16 cellular contexts compared by ENCODE assay signal in the genomic region with DNA sequence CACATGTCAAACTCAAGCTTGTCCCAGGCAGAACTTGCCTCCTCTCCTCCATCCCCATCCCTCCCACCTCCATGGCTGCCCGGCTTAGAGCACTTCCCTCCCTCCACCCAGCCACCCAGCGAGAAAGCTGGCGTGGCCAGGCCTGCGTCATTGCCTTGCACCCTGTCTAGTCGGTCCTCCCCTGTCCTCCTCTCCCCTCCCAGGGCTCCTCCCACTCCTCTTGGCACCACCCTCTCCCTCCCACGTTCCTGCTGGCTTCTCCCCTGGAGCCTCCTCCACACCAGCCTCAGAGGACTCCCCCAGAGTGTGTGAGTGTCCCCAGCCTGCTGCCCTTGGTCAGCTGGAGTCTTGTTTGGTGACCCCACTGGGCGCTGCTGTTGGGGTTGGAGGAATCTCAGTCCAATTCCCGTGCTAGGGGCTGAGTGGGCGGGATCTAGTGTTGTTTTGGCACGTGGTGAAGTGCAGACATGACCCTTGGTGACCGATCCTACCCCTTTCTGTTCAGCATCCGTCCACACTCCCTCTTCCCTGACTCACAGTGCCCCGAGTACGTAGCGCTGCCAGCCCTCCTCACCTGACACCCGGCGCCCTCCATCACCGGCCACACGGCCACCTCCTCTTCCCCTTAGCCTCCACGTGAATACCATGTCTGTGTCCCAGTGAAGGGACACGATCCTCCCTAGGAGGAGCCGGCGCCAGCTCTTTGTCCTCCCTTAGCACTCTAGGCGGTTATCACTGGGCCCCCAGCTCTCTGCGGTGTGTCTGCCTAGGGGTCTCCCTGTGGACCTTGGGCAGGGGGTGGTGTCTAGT. TPM values are rescaled to one million over a fixed set of nuclear protein-coding genes. Genes with fewer than 3 reads are reported as not detected.
DNase-seq lines count a peak whose midpoint lies in the region; ATAC-seq and TF ChIP-seq lines count a peak whose summit lies in the region.
"Had no signal": no experiment of that assay in that cellular context is flagged by ENCODE, and none has a peak within 500 bp of the region (broad histone marks: within the 10 kb centered on the region; RNA-seq: fewer than 3 reads in every experiment).

No MANE protein-coding gene starts in this region.

- H2AFZ ChIP-seq in HCT116 (ENCODE audit: low read depth, low read length, poor library complexity, severe bottlenecking), result peak overlapping the region; percentile 56
- H2AFZ ChIP-seq: PC-9 had no signal

- peaks cover 11 to 25% of the 10 kb centered on the region in 2 experiments for H3K4me1 ChIP-seq in HCT116 (ENCODE audit: control insufficient read depth in 1 of 2, insufficient read depth in 2 of 2, low read length in 2 of 2)
- H3K4me1 ChIP-seq: body of pancreas, psoas muscle, vagina had no signal

- H3K4me3 ChIP-seq in AG04450 (ENCODE audit: low read depth, low read length) (peak overlapping the region; percentile 7; the same call in 1 of the 2 replicates), HCT116 (replicated peaks in 1 of 2; ENCODE audit: low read depth in 1 of 2, low read length in 2 of 2) (no peak overlapping the region), cardiac fibroblast (replicated peaks in 1 of 2; ENCODE audit: low read depth in 2 of 2, low read length in 2 of 2) (peak overlapping the region in 1 of 2 donors; percentile 26)
- H3K4me3 ChIP-seq: body of pancreas, PC-9, psoas muscle, vagina had no signal

- TF ChIP-seq POLR2A in HCT116 (IDR thresholded peaks at IDR 0.05; ENCODE audit: borderline replicate concordance, extremely low read depth, insufficient read depth, insufficient read length), result no peak

- no TSS peak for BruUV-seq in HCT116 (replicated peaks; lab: Mats Ljungman, UMichigan)

- no peak for TF ChIP-seq CTCF in AG04450 (IDR thresholded peaks at IDR 0.05; ENCODE audit: low read depth, low read length)
- TF ChIP-seq CTCF in HCT116 (IDR thresholded peaks at IDR 0.05 in 2 of 3, conservative IDR thresholded peaks at IDR 0.05 in 1 of 3; ENCODE audit: borderline replicate concordance in 1 of 3, insufficient read depth in 1 of 3, low read depth in 2 of 3, low read length in 2 of 3), result no peak
- no peak for TF ChIP-seq CTCF in cardiac fibroblast (IDR thresholded peaks at IDR 0.05; ENCODE audit: low read depth, low read length)
- no peak for TF ChIP-seq CTCF in omental fat pad (IDR thresholded peaks at IDR 0.05)

- no peak overlapping the region for H3K9ac ChIP-seq in HCT116 (ENCODE audit: low read length)

- H3K27ac ChIP-seq in AG04450 (ENCODE audit: low read depth, low read length) (no peak overlapping the region), HCT116 (ENCODE audit: low read depth, low read length) (no peak overlapping the region)
- H3K27ac ChIP-seq: body of pancreas, PC-9, psoas muscle, vagina had no signal

- POLR2A ChIA-PET in AG04450 (lab: Yijun Ruan, JAX) (interaction anchor here (0.6 kb wide), 1 partner anchor 36 kb away, joined by 5 read pairs; no protein-coding TSS in a partner anchor), HCT116 (lab: Charles Lee) (no interaction called here)

- ATAC-seq in HCT116 (peak; percentile 78), GM21390 (IDR thresholded peaks at IDR 0.05; ENCODE audit: unreplicated experiment) (no peak), omental fat pad (ENCODE audit: low FRiP score) (no peak), GM18907 (IDR thresholded peaks at IDR 0.05; ENCODE audit: unreplicated experiment) (no peak), GM21526 (IDR thresholded peaks at IDR 0.05; ENCODE audit: low FRiP score, unreplicated experiment) (no peak)
- ATAC-seq: body of pancreas had no signal

- no peaks in the 10 kb centered on the region for H3K79me2 ChIP-seq in HCT116 (ENCODE audit: insufficient read depth, low read length)

- TF ChIP-seq RAD21 in HCT116 (IDR thresholded peaks at IDR 0.05; ENCODE audit: low read depth), result no peak

- intact Hi-C loops in HCT116 (cut with micrococcal nuclease), result no loop called here

- peak overlapping the region; percentile 24 for H3K4me2 ChIP-seq in HCT116 (ENCODE audit: low read length)
- H3K4me2 ChIP-seq: PC-9 had no signal

- H3K36me3 ChIP-seq in HCT116 (ENCODE audit: control insufficient read depth in 1 of 2, insufficient read depth in 2 of 2, low read length in 2 of 2), result no peaks in the 10 kb centered on the region
- H3K36me3 ChIP-seq: vagina had no signal

- peaks cover 14% of the 10 kb centered on the region for H3K27me3 ChIP-seq in AG04450 (ENCODE audit: control insufficient read depth, insufficient read depth, low read length)
- no peaks in the 10 kb centered on the region for H3K27me3 ChIP-seq in HCT116 (ENCODE audit: insufficient read depth, low read length)
- H3K27me3 ChIP-seq: body of pancreas, vagina had no signal

- RAD21 ChIA-PET in HCT116 (lab: Charles Lee; ENCODE audit: low non-redundant PET in 1 of 2, low total read pairs in 2 of 2, uncharacterized antibody in 2 of 2, unreplicated experiment in 2 of 2), result interaction anchor here in 1 of 2 experiments (0.6 kb wide), 1 partner anchor 18 kb away, joined by 3 read pairs; no protein-coding TSS in a partner anchor

- CTCF ChIA-PET in AG04450 (lab: Charles Lee), result no interaction called here
- CTCF ChIA-PET in HCT116 (lab: Charles Lee), result no interaction called here

- H3K9me3 ChIP-seq in AG04450 (ENCODE audit: control insufficient read depth, insufficient read depth, low read length), result no peaks in the 10 kb centered on the region; the same call in 1 of the 2 replicates
- H3K9me3 ChIP-seq in HCT116 (ENCODE audit: control insufficient read depth in 1 of 2, insufficient read depth in 1 of 2, low read depth in 1 of 2, low read length in 2 of 2), result no peaks in the 10 kb centered on the region
- H3K9me3 ChIP-seq: body of pancreas, psoas muscle, vagina had no signal

- no peak for DNase-seq in AG04450 (ENCODE audit: low read depth, low spot score)
- DNase-seq in HCT116 (ENCODE audit: low read depth, low spot score), result peak; percentile 8
- DNase-seq in cardiac fibroblast (ENCODE audit: low read depth in 2 of 2), result peak; percentile 51 to 76
- DNase-seq in kidney tubule cell (ENCODE audit: low spot score), result peak; percentile 14
- no peak for DNase-seq in omental fat pad (ENCODE audit: low spot score)
- DNase-seq: activated CD4-positive, alpha-beta T cell treated with anti-CD3 and anti-CD28 coated beads, Interleukin-2, amount 50 U/mL, for 48 hours; activated effector memory CD4-positive, alpha-beta T cell treated with Interleukin-2 at 50 U/mL for 16 hours; body of pancreas; DMS79 treated with DMSO at 0.1 percent for 48 hours; NCI-H2227 treated with DMSO at 0.1 percent for 48 hours; PC-9; psoas muscle had no signal

- H4K20me1 ChIP-seq in HCT116 (ENCODE audit: insufficient read depth), result no peaks in the 10 kb centered on the region

- no peaks in the 10 kb centered on the region for H3K9me2 ChIP-seq in HCT116 (ENCODE audit: insufficient read depth)

TF ChIP-seq in HCT116, 20 proteins besides CTCF, POLR2A, EP300 and RAD21:
- no peak for TF ChIP-seq ZFX (IDR thresholded peaks at IDR 0.05)
- TF ChIP-seq SRF (IDR thresholded peaks at IDR 0.05; ENCODE audit: low read depth), result no peak
- no peak for TF ChIP-seq EZH2 (IDR thresholded peaks at IDR 0.05)
- TF ChIP-seq EZH2phosphoT487 (IDR thresholded peaks at IDR 0.05; ENCODE audit: borderline replicate concordance), result no peak
- TF ChIP-seq FOSL1 (IDR thresholded peaks at IDR 0.05; ENCODE audit: low read depth), result no peak
- TF ChIP-seq TCF7L2 (IDR thresholded peaks at IDR 0.05; ENCODE audit: borderline replicate concordance, extremely low read depth, insufficient read depth, insufficient read length), result no peak
- TF ChIP-seq JUND (IDR thresholded peaks at IDR 0.05), result no peak
TF ChIP-seq in HCT116: peak in this region for 0.

RNA-seq across cellular contexts. Expression of gene ATP6V1C2, which starts 41.4 kb away (rescaled TPM):
- 0.12 and 0.14 TPM in 2 replicates for polyA plus RNA-seq in AG04450 (2011; rRNA removed)
- polyA minus RNA-seq in AG04450 (2011; rRNA and poly(A)+ RNA removed), result 0.09 TPM in 1 of 2 replicates, not detected in the other
- total RNA-seq in HCT116 (2021; ENCODE audit: unreplicated experiment), result 2.0 TPM
- 2.5 and 3.5 TPM in 2 replicates for polyA plus RNA-seq in HCT116 (2012)
- total RNA-seq in omental fat pad, result 1 to 10 TPM in 2 of 4 donors, under 1 TPM in 2; 0.63 to 4.0 (median 1.3) TPM
- total RNA-seq: PC-9 had no signal

RNA-seq across cellular contexts. Expression of gene PDIA6, which starts 49.7 kb away (rescaled TPM):
- 345 and 487 TPM in 2 replicates for polyA plus RNA-seq in AG04450 (2011; rRNA removed)
- 151 and 185 TPM in 2 replicates for polyA minus RNA-seq in AG04450 (2011; rRNA and poly(A)+ RNA removed)
- total RNA-seq in HCT116 (2021; ENCODE audit: unreplicated experiment), result 149 TPM
- 122 and 137 TPM in 2 replicates for polyA plus RNA-seq in HCT116 (2012)
- 100 to 1,000 TPM in 2 of 4 donors, 10 to 100 TPM in 2; 86.9 to 146 (median 114) TPM for total RNA-seq in omental fat pad

Comparison
In these comparisons a context has a peak if more than half of its experiments do, and no peak if none do; other contexts are left out.
1. DNase-seq: peak in HCT116 (single experiment), cardiac fibroblast (2 of 2) and kidney tubule cell (single experiment); none in AG04450 (single experiment) and omental fat pad (single experiment).